Comparison of ENCODE assay signal across 17 cellular contexts in the genomic region with DNA sequence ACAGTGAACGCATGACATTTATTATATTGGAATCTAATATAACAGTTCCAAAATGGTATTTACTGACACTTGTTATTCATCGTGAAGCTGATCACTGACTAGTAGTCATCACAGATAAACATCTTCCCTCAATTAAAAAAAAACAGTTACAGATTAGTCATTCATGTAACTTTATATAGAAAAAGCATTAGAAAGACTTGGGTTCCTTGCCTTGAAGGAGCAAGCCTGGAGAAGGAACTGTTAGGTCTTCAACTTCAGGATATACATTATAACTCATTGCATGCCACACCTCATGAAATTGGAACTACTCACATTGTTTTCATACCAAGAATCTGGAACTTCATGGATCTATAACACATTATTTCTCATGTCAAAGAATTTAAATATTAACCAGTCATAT.
A peak's percentile ranks its signal among the peaks of the same experiment; 100 is the strongest.
DNase-seq lines count a peak whose midpoint lies in the region; ATAC-seq and TF ChIP-seq lines count a peak whose summit lies in the region.
"Had no signal": no experiment of that assay in that cellular context is flagged by ENCODE, and none has a peak within 500 bp of the region (broad histone marks: within the 10 kb centered on the region; RNA-seq: fewer than 3 reads in every experiment).

No MANE protein-coding gene starts in this region.

- H3K4me3 Mint-ChIP-seq in mesothelial cell of epicardium: no peak overlapping the region

- H3K9me3 ChIP-seq in SK-N-MC (ENCODE audit: low read depth, low read length): no peaks in the 10 kb centered on the region

- H3K27me3 Mint-ChIP-seq in mesothelial cell of epicardium (ENCODE audit: low read depth): no peaks in the 10 kb centered on the region

- no peaks in the 10 kb centered on the region for H3K36me3 Mint-ChIP-seq in mesothelial cell of epicardium

- peak; percentile 64 for DNase-seq in HS-27A (ENCODE audit: low read depth)
- no peak for DNase-seq in SK-N-MC (ENCODE audit: low read depth, low spot score)
- DNase-seq in epithelial cell of esophagus (ENCODE audit: low read depth): peak; percentile 24
- no peak for DNase-seq in mesothelial cell of epicardium (ENCODE audit: low spot score in 2 of 2, unreplicated experiment in 2 of 2)
- DNase-seq in cerebellar cortex (ENCODE audit: low spot score): no peak
- DNase-seq: AML-193, DMS153, DMS79 treated with DMSO at 0.1 percent for 48 hours, EL, GM23248, IMR-90, KBM-7 had no signal

- peaks cover 6% of the 10 kb centered on the region for H3K9me3 Mint-ChIP-seq in mesothelial cell of epicardium

- TF ChIP-seq CTCF in epithelial cell of esophagus (IDR thresholded peaks at IDR 0.05; ENCODE audit: insufficient read depth, low read depth, low read length, missing control alignments) (no peak), mesothelial cell of epicardium (IDR thresholded peaks at IDR 0.05; ENCODE audit: unreplicated experiment) (no peak)

- H3K36me3 ChIP-seq in SK-N-MC (ENCODE audit: insufficient read depth, low read length): no peaks in the 10 kb centered on the region
- H3K36me3 ChIP-seq: BLaER1 had no signal

- H3K4me3 ChIP-seq in SK-N-MC (peak overlapping the region; percentile 49), epithelial cell of esophagus (ENCODE audit: low read length) (no peak overlapping the region)
- H3K4me3 ChIP-seq: BLaER1, GM23248 had no signal

- ATAC-seq in GM21619 (IDR thresholded peaks at IDR 0.05; ENCODE audit: unreplicated experiment) (no peak), GM21529 (IDR thresholded peaks at IDR 0.05; ENCODE audit: unreplicated experiment) (no peak)
- ATAC-seq: HCT116 had no signal

- H3K9ac ChIP-seq in SK-N-MC (ENCODE audit: insufficient read length): peak overlapping the region; percentile 32
- H3K9ac ChIP-seq: BLaER1, GM23248 had no signal

- peak overlapping the region; percentile 55 for H3K27ac Mint-ChIP-seq in mesothelial cell of epicardium

- H3K4me1 Mint-ChIP-seq in mesothelial cell of epicardium: peaks cover 20% of the 10 kb centered on the region

- peak overlapping the region; percentile 92 for H3K27ac ChIP-seq in SK-N-MC
- H3K27ac ChIP-seq: BLaER1, GM23248, HL-60 had no signal

Comparison
In these comparisons a context has a peak if more than half of its experiments do, and no peak if none do; other contexts are left out.
1. DNase-seq: peak in HS-27A (single experiment) and epithelial cell of esophagus (single experiment); none in SK-N-MC (single experiment), mesothelial cell of epicardium (0 of 2) and cerebellar cortex (single experiment).